In the genomic region with DNA sequence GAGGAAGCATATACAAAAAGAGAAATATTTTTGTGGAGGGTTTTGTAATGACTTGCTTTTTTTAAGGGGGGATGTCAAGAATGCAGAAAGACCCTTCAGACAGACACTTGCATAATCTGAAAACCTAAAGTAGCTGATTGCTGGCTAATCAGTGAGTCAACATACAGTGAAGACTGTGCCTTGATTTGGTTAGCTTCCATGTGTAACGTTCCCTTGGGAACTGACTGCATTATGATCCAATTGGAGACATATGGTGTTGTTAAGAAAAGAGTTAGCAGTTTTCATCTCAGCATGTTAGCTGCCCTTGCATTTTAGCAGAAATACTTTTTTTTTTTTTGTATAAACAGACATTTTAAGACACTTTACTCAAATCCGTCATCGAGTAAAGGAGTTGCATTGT, we compare ENCODE assay signal across 15 cellular contexts.
A peak's percentile ranks its signal among the peaks of the same experiment; 100 is the strongest.
DNase-seq lines count a peak whose midpoint lies in the region; ATAC-seq and TF ChIP-seq lines count a peak whose summit lies in the region.
"Had no signal": no experiment of that assay in that cellular context is flagged by ENCODE, and none has a peak within 500 bp of the region (broad histone marks: within the 10 kb centered on the region; RNA-seq: fewer than 3 reads in every experiment).

No MANE protein-coding gene starts in this region.

- peaks cover 2% of the 10 kb centered on the region for H3K9me3 Mint-ChIP-seq in glutamatergic neuron (ENCODE audit: unreplicated experiment)
- H3K9me3 Mint-ChIP-seq: GM23338; stimulated activated naive B cell treated with anti-CD40 and anti-IgM and Interleukin-4, amounts not matched to agents 10 μg/mL and 1 μg/mL and 100 μg/mL, for 72 hours had no signal

- no peak overlapping the region for H3K4me2 ChIP-seq in IMR-90 (ENCODE audit: low read depth, low read length)
- peak overlapping the region; percentile 9; the same call in 1 of the 2 replicates for H3K4me2 ChIP-seq in SK-N-SH
- no peak overlapping the region for H3K4me2 ChIP-seq in PC-9
- H3K4me2 ChIP-seq: GM23338 had no signal

- no peak overlapping the region for H2BK15ac ChIP-seq in IMR-90 (ENCODE audit: low read depth, low read length)

- H3K27me3 ChIP-seq in IMR-90 (ENCODE audit: control insufficient read depth, insufficient read depth, low read length) (no peaks in the 10 kb centered on the region), SK-N-SH (ENCODE audit: insufficient read depth) (no peaks in the 10 kb centered on the region), PC-9 (ENCODE audit: insufficient read depth, low read depth) (no peaks in the 10 kb centered on the region)

- H2BK5ac ChIP-seq in IMR-90 (ENCODE audit: low read depth, low read length, poor library complexity, severe bottlenecking), result no peak overlapping the region

- H4K8ac ChIP-seq in IMR-90 (ENCODE audit: low read depth in 2 of 2, low read length in 2 of 2), result 0 out of 4 replicates have a peak overlapping the region, but pooled peaks of 1 of the 2 experiments have one; percentile 16

- H3K4ac ChIP-seq in IMR-90 (ENCODE audit: low read depth, low read length), result no peak overlapping the region

- dilution Hi-C loops in IMR-90 (cut with HindIII; ENCODE audit: low sequenced_read_pairs, unreplicated experiment), result no loop called here

- no peaks in the 10 kb centered on the region for H3K9me2 ChIP-seq in SK-N-SH
- 0 out of 2 replicates have a peak, but pooled peaks cover 3% of the 10 kb centered on the region for H3K9me2 ChIP-seq in PC-9 (ENCODE audit: insufficient read depth)

- DNase-seq in Ammon's horn (ENCODE audit: low spot score) (peak; percentile 48), IMR-90 (peak; percentile 83), SK-N-SH (no peak), glutamatergic neuron (no peak), lower leg skin (ENCODE audit: low spot score in 2 of 2) (no peak), MV-4-11 (lab: John Stamatoyannopoulos, UW) (no peak), PC-9 (no peak)
- DNase-seq in stimulated activated naive CD4-positive, alpha-beta T cell (lab: John Stamatoyannopoulos, UW), result no peak
- DNase-seq: activated CD8-positive, alpha-beta memory T cell treated with anti-CD3 and anti-CD28 coated beads for 24 hours; activated naive CD4-positive, alpha-beta T cell; lower lobe of right lung; NCI-H1436 treated with DMSO at 0.1 percent for 48 hours; stimulated activated naive B cell treated with anti-CD40 and anti-IgM and Interleukin-4, amounts not matched to agents 10 μg/mL and 1 μg/mL and 100 μg/mL, for 72 hours; T-helper 9 cell had no signal

- in situ Hi-C loops in IMR-90 (cut with MboI; ENCODE audit: low sequenced_read_pairs), result loop anchor here (10.0 kb wide), 2 partner anchors 479 to 849 kb away; a partner anchor contains a TSS

- intact Hi-C loops in IMR-90 (cut with micrococcal nuclease) (loop anchor here (1.0 to 10.0 kb wide), 3 partner anchors 484 to 909 kb away; no protein-coding TSS in a partner anchor), lower leg skin (cut with DNase I; ENCODE audit: low total_unique reads) (no loop called here), PC-9 (cut with micrococcal nuclease; ENCODE audit: unreplicated experiment) (loop anchor here (2.0 to 10.0 kb wide), 3 partner anchors 483 to 1097 kb away; a partner anchor contains a TSS)

- H3K9me3 ChIP-seq in IMR-90 (ENCODE audit: control insufficient read depth, insufficient read depth, low read length) (no peaks in the 10 kb centered on the region), SK-N-SH (no peaks in the 10 kb centered on the region), PC-9 (ENCODE audit: insufficient read depth, low read depth) (no peaks in the 10 kb centered on the region)
- H3K9me3 ChIP-seq: lower lobe of right lung had no signal

- no peak overlapping the region; the same call in 1 of the 2 replicates for H3K18ac ChIP-seq in IMR-90 (ENCODE audit: low read depth, low read length)

- H3K79me2 ChIP-seq in SK-N-SH (ENCODE audit: insufficient read depth) (peaks cover 12% of the 10 kb centered on the region), PC-9 (ENCODE audit: low read depth) (no peaks in the 10 kb centered on the region)

- no peak overlapping the region for H3K9ac ChIP-seq in IMR-90 (ENCODE audit: low read depth, low read length)
- no peak overlapping the region for H3K9ac ChIP-seq in SK-N-SH

- H3F3A ChIP-seq in SK-N-SH (replicated peaks; ENCODE audit: insufficient read depth), result peaks cover 11% of the 10 kb centered on the region
- no peaks in the 10 kb centered on the region for H3F3A ChIP-seq in PC-9 (ENCODE audit: insufficient read depth, low read depth)

- no peaks in the 10 kb centered on the region for H3K36me3 ChIP-seq in IMR-90 (ENCODE audit: control insufficient read depth, insufficient read depth, low read length)
- peaks cover 6 to 17% of the 10 kb centered on the region in 2 experiments for H3K36me3 ChIP-seq in SK-N-SH (replicated peaks in 1 of 2; ENCODE audit: control insufficient read depth in 1 of 2, insufficient read depth in 2 of 2, low read length in 1 of 2)
- no peaks in the 10 kb centered on the region for H3K36me3 ChIP-seq in PC-9 (ENCODE audit: low read depth)
- H3K36me3 ChIP-seq: lower lobe of right lung had no signal

- H2BK20ac ChIP-seq in IMR-90 (ENCODE audit: low read depth, low read length), result 0 out of 2 replicates have a peak overlapping the region, but pooled peaks have one; percentile 38

- TF ChIP-seq RAD21 in IMR-90 (IDR thresholded peaks at IDR 0.05; ENCODE audit: low read length), result no peak
- TF ChIP-seq RAD21 in SK-N-SH (IDR thresholded peaks at IDR 0.05; ENCODE audit: low read length), result no peak; the same call in 1 of the 2 replicates

- no peak overlapping the region for H2AK5ac ChIP-seq in IMR-90 (ENCODE audit: low read depth, low read length)

- H4K5ac ChIP-seq in IMR-90 (ENCODE audit: low read depth, low read length), result no peak overlapping the region; the same call in 1 of the 2 replicates

- H3K56ac ChIP-seq in IMR-90 (ENCODE audit: extremely low read depth, insufficient read depth, low read length), result no peak overlapping the region

- H3K4me3 Mint-ChIP-seq in glutamatergic neuron (ENCODE audit: unreplicated experiment), result peak overlapping the region; percentile 12
- H3K4me3 Mint-ChIP-seq: GM23338; stimulated activated naive B cell treated with anti-CD40 and anti-IgM and Interleukin-4, amounts not matched to agents 10 μg/mL and 1 μg/mL and 100 μg/mL, for 72 hours had no signal

- no CpG with 5 or more reads among the region's 3 CpGs for WGBS in IMR-90 (ENCODE audit: extremely low coverage in 2 of 2, insufficient read length in 1 of 2), 2 experiments
- 38% methylated on average over 3 of the region's 3 CpGs for WGBS in SK-N-SH (ENCODE audit: low lambda C conversion rate)
- WGBS in lower leg skin, 2 donors, result 57 to 62% methylated on average over 3 of the region's 3 CpGs

- H3K27me3 Mint-ChIP-seq in glutamatergic neuron (ENCODE audit: unreplicated experiment), result no peaks in the 10 kb centered on the region

- H2BK120ac ChIP-seq in IMR-90 (ENCODE audit: low read depth, low read length), result peak overlapping the region; percentile 25; the same call in 1 of the 2 replicates

- H3K79me1 ChIP-seq in IMR-90 (ENCODE audit: low read depth in 1 of 2, low read length in 2 of 2), result peaks cover 8 to 10% of the 10 kb centered on the region in 2 experiments; a peak in 2 of 4 replicates

- no peak overlapping the region for H3K4me3 ChIP-seq in IMR-90 (ENCODE audit: insufficient read depth, low read depth, low read length)
- H3K4me3 ChIP-seq in SK-N-SH (ENCODE audit: low read depth in 2 of 2, low read length in 1 of 2), result no peak overlapping the region
- H3K4me3 ChIP-seq in lower leg skin (ENCODE audit: low read depth, poor library complexity, severe bottlenecking), result no peak overlapping the region
- H3K4me3 ChIP-seq in PC-9, result no peak overlapping the region
- H3K4me3 ChIP-seq: GM23338, lower lobe of right lung had no signal

- H4K91ac ChIP-seq in IMR-90 (ENCODE audit: insufficient read depth, low read depth, low read length), result no peak overlapping the region

- no peak for TF ChIP-seq CTCF in IMR-90 (conservative IDR thresholded peaks at IDR 0.05; ENCODE audit: low read depth, low read length)
- TF ChIP-seq CTCF in SK-N-SH (IDR thresholded peaks at IDR 0.05), result no peak
- no peak for TF ChIP-seq CTCF in glutamatergic neuron (IDR thresholded peaks at IDR 0.05; ENCODE audit: partially characterized antibody, unreplicated experiment)
- TF ChIP-seq CTCF in lower leg skin (IDR thresholded peaks at IDR 0.05), result no peak
- TF ChIP-seq CTCF in PC-9 (conservative IDR thresholded peaks at IDR 0.05), result no peak

- H3K4me1 Mint-ChIP-seq in glutamatergic neuron (ENCODE audit: low read depth, unreplicated experiment), result peaks cover 41% of the 10 kb centered on the region
- H3K4me1 Mint-ChIP-seq: stimulated activated naive B cell treated with anti-CD40 and anti-IgM and Interleukin-4, amounts not matched to agents 10 μg/mL and 1 μg/mL and 100 μg/mL, for 72 hours had no signal

- peaks cover 6% of the 10 kb centered on the region; the same call in 1 of the 2 replicates for H3K9me1 ChIP-seq in IMR-90 (ENCODE audit: insufficient read depth, low read length)

- H3K23ac ChIP-seq in IMR-90 (ENCODE audit: low read depth, low read length), result no peak overlapping the region

- H4K20me1 ChIP-seq in IMR-90 (ENCODE audit: insufficient read depth, low read length) (no peaks in the 10 kb centered on the region), SK-N-SH (ENCODE audit: insufficient read depth) (no peaks in the 10 kb centered on the region), PC-9 (ENCODE audit: insufficient read depth) (no peaks in the 10 kb centered on the region)

- peak; percentile 64 for ATAC-seq in IMR-90 (ENCODE audit: low read depth)
- ATAC-seq: GM23338; stimulated activated naive B cell treated with anti-CD40 and anti-IgM and Interleukin-4, amounts not matched to agents 10 μg/mL and 1 μg/mL and 100 μg/mL, for 72 hours had no signal

- H2AFZ ChIP-seq in IMR-90 (replicated peaks; ENCODE audit: low read length, poor library complexity), result no peak overlapping the region
- H2AFZ ChIP-seq in SK-N-SH (ENCODE audit: low read depth), result no peak overlapping the region
- no peak overlapping the region for H2AFZ ChIP-seq in PC-9
- H2AFZ ChIP-seq: GM23338 had no signal

- H3K36me3 Mint-ChIP-seq in glutamatergic neuron (ENCODE audit: unreplicated experiment), result peaks cover 4% of the 10 kb centered on the region
- H3K36me3 Mint-ChIP-seq: stimulated activated naive B cell treated with anti-CD40 and anti-IgM and Interleukin-4, amounts not matched to agents 10 μg/mL and 1 μg/mL and 100 μg/mL, for 72 hours had no signal

- no peak overlapping the region for H3K27ac ChIP-seq in IMR-90 (ENCODE audit: insufficient read depth, low read length)
- peak overlapping the region; percentile 71 to 85 for H3K27ac ChIP-seq in SK-N-SH (ENCODE audit: low read depth in 2 of 2, low read length in 1 of 2)
- H3K27ac ChIP-seq in PC-9, result no peak overlapping the region
- H3K27ac ChIP-seq: lower lobe of right lung had no signal

- POLR2A ChIA-PET in IMR-90 (lab: Charles Lee; ENCODE audit: unreplicated experiment) (no interaction called here), SK-N-SH (lab: Yijun Ruan, JAX) (no interaction called here), PC-9 (lab: Charles Lee; ENCODE audit: unreplicated experiment) (no interaction called here)

- CTCF ChIA-PET in IMR-90 (lab: Yijun Ruan, JAX) (interaction anchor here (0.6 to 1.7 kb wide), 3 partner anchors 68 to 1496 kb away, joined by 4 to 5 read pairs (median 4); no protein-coding TSS in a partner anchor), SK-N-SH (lab: Yijun Ruan, JAX) (interaction anchor here (1.0 to 2.3 kb wide), 6 partner anchors 11 to 848 kb away, joined by 3 to 11 read pairs (median 4); no protein-coding TSS in a partner anchor), PC-9 (lab: Charles Lee) (interaction anchor here (0.6 kb wide), 2 partner anchors 591 to 1086 kb away, joined by 3 to 5 read pairs; no protein-coding TSS in a partner anchor)

- H3K4me1 ChIP-seq in IMR-90 (ENCODE audit: control insufficient read depth, insufficient read depth, low read length) (peaks cover 8% of the 10 kb centered on the region), SK-N-SH (ENCODE audit: control insufficient read depth in 1 of 2, insufficient read depth in 2 of 2, low read depth in 1 of 2, low read length in 1 of 2) (peaks cover 26 to 38% of the 10 kb centered on the region in 2 experiments), PC-9 (replicated peaks; ENCODE audit: insufficient read depth) (no peaks in the 10 kb centered on the region)

- peak in 1 of 2 experiments; percentile 21; a peak in 1 of 4 replicates for TF ChIP-seq EP300 in SK-N-SH (IDR thresholded peaks at IDR 0.05; ENCODE audit: borderline replicate concordance in 1 of 2, low read depth in 1 of 2, low read length in 1 of 2)

- BruUV-seq in IMR-90 (replicated peaks; lab: Mats Ljungman, UMichigan) (no TSS peak), PC-9 (replicated peaks; lab: Mats Ljungman, UMichigan) (no TSS peak)

- TF ChIP-seq POLR2A in IMR-90 (IDR thresholded peaks at IDR 0.05; ENCODE audit: low read depth, low read length) (no peak), lower leg skin (IDR thresholded peaks at IDR 0.05) (no peak)

- H3K27ac Mint-ChIP-seq in glutamatergic neuron (ENCODE audit: unreplicated experiment), result peak overlapping the region; percentile 81
- H3K27ac Mint-ChIP-seq: GM23338; stimulated activated naive B cell treated with anti-CD40 and anti-IgM and Interleukin-4, amounts not matched to agents 10 μg/mL and 1 μg/mL and 100 μg/mL, for 72 hours had no signal

- 0 out of 2 replicates have a peak overlapping the region, but pooled peaks have one; percentile 50 for H3K14ac ChIP-seq in IMR-90 (replicated peaks; ENCODE audit: low read depth, low read length)

- H2AK9ac ChIP-seq in IMR-90 (replicated peaks; ENCODE audit: low read depth, low read length, poor library complexity), result no peak overlapping the region

Comparison
In these comparisons a context has a peak if more than half of its experiments do, and no peak if none do; other contexts are left out.
1. DNase-seq: peak in Ammon's horn (single experiment) and IMR-90 (single experiment); none in SK-N-SH (single experiment), glutamatergic neuron (single experiment), lower leg skin (0 of 2), MV-4-11 (single experiment), PC-9 (0 of 2) and stimulated activated naive CD4-positive, alpha-beta T cell (0 of 6).
2. H3K27ac ChIP-seq: peak in SK-N-SH (2 of 2); none in IMR-90 (single experiment) and PC-9 (single experiment).